In genomic region chr9:124222918-124223720, GRCh38 we compare ENCODE assay signal across 8 cellular contexts. TPM values are rescaled to one million over a fixed set of nuclear protein-coding genes. Genes with fewer than 3 reads are reported as not detected.
A peak's percentile ranks its signal among the peaks of the same experiment; 100 is the strongest.
DNase-seq lines count a peak whose midpoint lies in the region; ATAC-seq and TF ChIP-seq lines count a peak whose summit lies in the region.

No MANE protein-coding gene starts in this region.

- H3K27ac ChIP-seq in SK-N-SH (ENCODE audit: low read depth in 2 of 2, low read length in 1 of 2) (no peak overlapping the region), SJCRH30 (no peak overlapping the region)

- TF ChIP-seq RAD21 in SK-N-SH (IDR thresholded peaks at IDR 0.05; ENCODE audit: low read length), result no peak

- ATAC-seq in HG03280 (IDR thresholded peaks at IDR 0.05; ENCODE audit: unreplicated experiment), result no peak

- H3K9me3 ChIP-seq in SK-N-SH (no peaks in the 10 kb centered on the region), SJCRH30 (replicated peaks) (no peaks in the 10 kb centered on the region)

- CTCF ChIA-PET in SK-N-SH (lab: Yijun Ruan, JAX), result interaction anchor here (0.8 to 1.2 kb wide), 2 partner anchors 11 kb away, joined by 3 to 6 read pairs; no protein-coding TSS in a partner anchor

- H3K36me3 ChIP-seq in SK-N-SH (replicated peaks in 1 of 2; ENCODE audit: control insufficient read depth in 1 of 2, insufficient read depth in 2 of 2, low read length in 1 of 2) (no peaks in the 10 kb centered on the region), SJCRH30 (no peaks in the 10 kb centered on the region)

- TF ChIP-seq CTCF in choroid plexus epithelial cell (conservative IDR thresholded peaks at IDR 0.05; ENCODE audit: low read depth, low read length) (no peak), SK-N-SH (IDR thresholded peaks at IDR 0.05) (no peak)

- H3K4me3 ChIP-seq in choroid plexus epithelial cell (ENCODE audit: low read depth, low read length), result no peak overlapping the region
- no peak overlapping the region for H3K4me3 ChIP-seq in SK-N-SH (ENCODE audit: low read depth in 2 of 2, low read length in 1 of 2)
- no peak overlapping the region for H3K4me3 ChIP-seq in SJCRH30

- no peak overlapping the region for H3K9ac ChIP-seq in SK-N-SH

- H3K4me2 ChIP-seq in SK-N-SH, result no peak overlapping the region

- peak; percentile 84 for DNase-seq in CD1c-positive myeloid dendritic cell (ENCODE audit: extremely low spot score)
- peak; percentile 96 for DNase-seq in MV-4-11 (lab: John Stamatoyannopoulos, UW)
- DNase-seq in choroid plexus epithelial cell (ENCODE audit: low read depth), result peak; percentile 52
- DNase-seq in midbrain (lab: John Stamatoyannopoulos, UW), result peak; percentile 71
- no peak for DNase-seq in SK-N-SH
- DNase-seq in SJCRH30, result no peak
- DNase-seq in activated CD8-positive, alpha-beta memory T cell treated with anti-CD3 and anti-CD28 coated beads, Interleukin-2, amount 50 U/mL, for 48 hours, result no peak

- H3F3A ChIP-seq in SK-N-SH (replicated peaks; ENCODE audit: insufficient read depth), result no peaks in the 10 kb centered on the region

- no peak overlapping the region for H2AFZ ChIP-seq in SK-N-SH (ENCODE audit: low read depth)

- no peaks in the 10 kb centered on the region for H3K9me2 ChIP-seq in SK-N-SH

- TF ChIP-seq EP300 in SK-N-SH (IDR thresholded peaks at IDR 0.05; ENCODE audit: borderline replicate concordance in 1 of 2, low read depth in 1 of 2, low read length in 1 of 2), result no peak

- WGBS in SK-N-SH (ENCODE audit: low lambda C conversion rate), result 44% methylated on average over 6 of the region's 10 CpGs

- H4K20me1 ChIP-seq in SK-N-SH (ENCODE audit: insufficient read depth), result no peaks in the 10 kb centered on the region

- H3K79me2 ChIP-seq in SK-N-SH (ENCODE audit: insufficient read depth), result no peaks in the 10 kb centered on the region

- POLR2A ChIA-PET in SK-N-SH (lab: Yijun Ruan, JAX), result no interaction called here

- H3K4me1 ChIP-seq in SK-N-SH (ENCODE audit: control insufficient read depth in 1 of 2, insufficient read depth in 2 of 2, low read depth in 1 of 2, low read length in 1 of 2) (peaks cover 0 to 2% of the 10 kb centered on the region in 2 experiments; a peak in 1 of 4 replicates), SJCRH30 (no peaks in the 10 kb centered on the region)

- no peaks in the 10 kb centered on the region for H3K27me3 ChIP-seq in SK-N-SH (ENCODE audit: insufficient read depth)
- no peaks in the 10 kb centered on the region; the same call in 1 of the 2 replicates for H3K27me3 ChIP-seq in SJCRH30

TF ChIP-seq in SK-N-SH, 30 proteins besides CTCF, POLR2A, EP300 and RAD21:
- TF ChIP-seq SIN3A (IDR thresholded peaks at IDR 0.05; ENCODE audit: borderline replicate concordance, low read depth, low read length) (no peak), FOXM1 (IDR thresholded peaks at IDR 0.05; ENCODE audit: low read depth) (no peak), GATA2 (CRISPR knock-in tag; IDR thresholded peaks at IDR 0.05) (no peak), IRF3 (IDR thresholded peaks at IDR 0.05; ENCODE audit: low read depth, low read length) (no peak), NRF1 (IDR thresholded peaks at IDR 0.05; ENCODE audit: low read depth, low read length) (no peak), RXRA (IDR thresholded peaks at IDR 0.05; ENCODE audit: borderline replicate concordance, low read depth) (no peak), MXI1 (IDR thresholded peaks at IDR 0.05; ENCODE audit: low read depth, low read length) (no peak), EZH2phosphoT487 (IDR thresholded peaks at IDR 0.05; ENCODE audit: borderline replicate concordance, low read depth) (no peak), JUND (IDR thresholded peaks at IDR 0.05) (no peak), ELF1 (IDR thresholded peaks at IDR 0.05) (no peak), FOSL2 (IDR thresholded peaks at IDR 0.05; ENCODE audit: borderline replicate concordance, low read depth) (no peak), FOXJ3 (CRISPR knock-in tag; IDR thresholded peaks at IDR 0.05) (no peak)

RNA-seq across cellular contexts. Expression of gene NEK6, which starts 34.6 kb away (rescaled TPM):
- 89.8 and 96.1 TPM in 2 replicates for polyA plus RNA-seq in SK-N-SH (2012; rRNA removed)
- 73.6 and 92.1 TPM in 2 replicates for polyA plus RNA-seq in SK-N-SH (2012; cell fraction: cytosol; rRNA removed)
- polyA plus RNA-seq in SK-N-SH (2012; cell fraction: nucleus; rRNA removed), result 47.4 and 67.2 TPM in 2 replicates
- total RNA-seq in SJCRH30 (2014; rRNA removed; shearing (Covaris generic)), result 26.1 and 28.4 TPM in 2 replicates

Comparison
In these comparisons a context has a peak if more than half of its experiments do, and no peak if none do; other contexts are left out.
1. DNase-seq: peak in CD1c-positive myeloid dendritic cell (single experiment), MV-4-11 (single experiment), choroid plexus epithelial cell (single experiment) and midbrain (single experiment); none in SK-N-SH (single experiment), SJCRH30 (0 of 2) and activated CD8-positive, alpha-beta memory T cell treated with anti-CD3 and anti-CD28 coated beads, Interleukin-2, amount 50 U/mL, for 48 hours (single experiment).